8 cellular contexts compared by ENCODE assay signal in the genomic region with DNA sequence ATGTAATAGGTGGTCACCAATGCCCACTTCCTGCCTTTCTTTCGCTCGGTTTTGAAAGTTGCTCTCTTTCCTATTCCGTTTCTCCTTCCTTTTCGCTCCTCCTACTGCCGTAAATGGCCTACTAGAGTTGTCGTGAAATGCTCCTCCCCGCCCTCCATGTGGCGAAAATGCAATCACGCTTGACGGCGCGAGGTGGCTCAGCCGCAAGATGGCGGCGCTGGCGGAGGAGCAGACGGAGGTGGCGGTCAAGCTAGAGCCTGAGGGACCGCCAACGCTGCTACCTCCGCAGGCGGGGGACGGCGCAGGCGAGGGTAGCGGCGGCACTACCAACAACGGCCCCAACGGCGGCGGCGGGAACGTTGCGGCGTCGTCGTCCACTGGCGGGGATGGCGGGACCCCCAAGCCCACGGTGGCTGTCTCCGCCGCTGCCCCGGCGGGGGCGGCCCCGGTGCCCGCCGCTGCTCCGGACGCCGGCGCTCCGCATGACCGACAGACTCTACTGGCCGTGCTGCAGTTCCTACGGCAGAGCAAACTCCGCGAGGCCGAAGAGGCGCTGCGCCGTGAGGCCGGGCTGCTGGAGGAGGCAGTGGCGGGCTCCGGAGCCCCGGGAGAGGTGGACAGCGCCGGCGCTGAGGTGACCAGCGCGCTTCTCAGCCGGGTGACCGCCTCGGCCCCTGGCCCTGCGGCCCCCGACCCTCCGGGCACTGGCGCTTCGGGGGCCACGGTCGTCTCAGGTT. TPM values are rescaled to one million over a fixed set of nuclear protein-coding genes. Genes with fewer than 3 reads are reported as not detected.
DNase-seq lines count a peak whose midpoint lies in the region; ATAC-seq and TF ChIP-seq lines count a peak whose summit lies in the region.

Gene TAF5 (plus strand): TSS at position 195 of the 737 bp plus-strand sequence. CDS start 14 bp downstream, at position 209.

- no peaks in the 10 kb centered on the region for H3K27me3 ChIP-seq in mucosa of rectum (ENCODE audit: control insufficient read depth in 2 of 2, insufficient read depth in 2 of 2, low read length in 2 of 2)

- peak within 1 kb of the TSS; percentile 90 to 95 for H3K4me3 ChIP-seq in mucosa of rectum (ENCODE audit: low read length in 2 of 2)

- no peaks in the 10 kb centered on the region for H3K9me3 Mint-ChIP-seq in activated T-cell treated with anti-CD3 and anti-CD28 coated beads, Interleukin-2, amount 50 U/mL, for 24 hours

- H3K4me1 Mint-ChIP-seq in activated T-cell treated with anti-CD3 and anti-CD28 coated beads, Interleukin-2, amount 50 U/mL, for 24 hours (ENCODE audit: low read depth) = peaks cover 23% of the 10 kb centered on the region

- peaks cover 10% of the 10 kb centered on the region for H3K36me3 Mint-ChIP-seq in activated T-cell treated with anti-CD3 and anti-CD28 coated beads, Interleukin-2, amount 50 U/mL, for 24 hours (ENCODE audit: low read depth)

- H3K9ac ChIP-seq in mucosa of rectum (ENCODE audit: low read depth in 1 of 2, low read length in 2 of 2) = peak within 1 kb of the TSS; percentile 77 to 89

- H3K9me3 ChIP-seq in mucosa of rectum (ENCODE audit: control insufficient read depth in 2 of 2, low read length in 2 of 2) = no peaks in the 10 kb centered on the region

- peak within 1 kb of the TSS; percentile 94 for H3K27ac Mint-ChIP-seq in activated T-cell treated with anti-CD3 and anti-CD28 coated beads, Interleukin-2, amount 50 U/mL, for 24 hours

- H3K4me3 Mint-ChIP-seq in activated T-cell treated with anti-CD3 and anti-CD28 coated beads, Interleukin-2, amount 50 U/mL, for 24 hours = peak within 1 kb of the TSS; percentile 78

- TF ChIP-seq POLR2A in erythroblast (IDR thresholded peaks at IDR 0.05; ENCODE audit: low read length) = peak; percentile 97

- peak; percentile 61 for ATAC-seq in GM21737 (IDR thresholded peaks at IDR 0.05; ENCODE audit: unreplicated experiment)

- peaks cover 2 to 14% of the 10 kb centered on the region in 2 donors for H3K4me1 ChIP-seq in mucosa of rectum (ENCODE audit: control insufficient read depth in 2 of 2, insufficient read depth in 2 of 2, low read length in 2 of 2)

- peak within 1 kb of the TSS; percentile 91 for H3K27ac ChIP-seq in mucosa of rectum (ENCODE audit: low read depth in 2 of 2, low read length in 2 of 2)

- H3K36me3 ChIP-seq in mucosa of rectum (ENCODE audit: control insufficient read depth in 2 of 2, insufficient read depth in 2 of 2, low read length in 2 of 2) = no peaks in the 10 kb centered on the region

- no peaks in the 10 kb centered on the region for H3K27me3 Mint-ChIP-seq in activated T-cell treated with anti-CD3 and anti-CD28 coated beads, Interleukin-2, amount 50 U/mL, for 24 hours

- DNase-seq in DMS79 (lab: John Stamatoyannopoulos, UW) (peak; percentile 64), KG1 (lab: John Stamatoyannopoulos, UW) (peak; percentile 93), erythroblast (lab: John Stamatoyannopoulos, UW) (peak; percentile 96 to 98)
- peak; percentile 89 for DNase-seq in activated T-cell treated with anti-CD3 and anti-CD28 coated beads, Interleukin-2, amount 50 U/mL, for 24 hours
- DNase-seq in stimulated activated CD8-positive, alpha-beta memory T cell treated with anti-CD3 and anti-CD28 coated beads, Interleukin-4, amount 100 ng/mL, for 4 hours (ENCODE audit: low read depth in 2 of 2, low spot score in 1 of 2) = peak; percentile 72 to 76

TF ChIP-seq in PFSK-1, 5 proteins besides CTCF, POLR2A, EP300 and RAD21:
- TF ChIP-seq TAF1 (IDR thresholded peaks at IDR 0.05; ENCODE audit: borderline replicate concordance, insufficient read depth, low read length) = peak; percentile 100
- TF ChIP-seq SIN3A (IDR thresholded peaks at IDR 0.05; ENCODE audit: borderline replicate concordance, insufficient read depth, low read length) = peak; percentile 81; the same call in 1 of the 2 replicates
- peak; percentile 84 for TF ChIP-seq POLR2AphosphoS5 (IDR thresholded peaks at IDR 0.05; ENCODE audit: low read depth, low read length)
- no peak for TF ChIP-seq FOXP2 (optimal IDR thresholded peaks at IDR 0.05; ENCODE audit: borderline replicate concordance, extremely low read depth, extremely low read length, insufficient read depth)
- TF ChIP-seq, protein P1, sequence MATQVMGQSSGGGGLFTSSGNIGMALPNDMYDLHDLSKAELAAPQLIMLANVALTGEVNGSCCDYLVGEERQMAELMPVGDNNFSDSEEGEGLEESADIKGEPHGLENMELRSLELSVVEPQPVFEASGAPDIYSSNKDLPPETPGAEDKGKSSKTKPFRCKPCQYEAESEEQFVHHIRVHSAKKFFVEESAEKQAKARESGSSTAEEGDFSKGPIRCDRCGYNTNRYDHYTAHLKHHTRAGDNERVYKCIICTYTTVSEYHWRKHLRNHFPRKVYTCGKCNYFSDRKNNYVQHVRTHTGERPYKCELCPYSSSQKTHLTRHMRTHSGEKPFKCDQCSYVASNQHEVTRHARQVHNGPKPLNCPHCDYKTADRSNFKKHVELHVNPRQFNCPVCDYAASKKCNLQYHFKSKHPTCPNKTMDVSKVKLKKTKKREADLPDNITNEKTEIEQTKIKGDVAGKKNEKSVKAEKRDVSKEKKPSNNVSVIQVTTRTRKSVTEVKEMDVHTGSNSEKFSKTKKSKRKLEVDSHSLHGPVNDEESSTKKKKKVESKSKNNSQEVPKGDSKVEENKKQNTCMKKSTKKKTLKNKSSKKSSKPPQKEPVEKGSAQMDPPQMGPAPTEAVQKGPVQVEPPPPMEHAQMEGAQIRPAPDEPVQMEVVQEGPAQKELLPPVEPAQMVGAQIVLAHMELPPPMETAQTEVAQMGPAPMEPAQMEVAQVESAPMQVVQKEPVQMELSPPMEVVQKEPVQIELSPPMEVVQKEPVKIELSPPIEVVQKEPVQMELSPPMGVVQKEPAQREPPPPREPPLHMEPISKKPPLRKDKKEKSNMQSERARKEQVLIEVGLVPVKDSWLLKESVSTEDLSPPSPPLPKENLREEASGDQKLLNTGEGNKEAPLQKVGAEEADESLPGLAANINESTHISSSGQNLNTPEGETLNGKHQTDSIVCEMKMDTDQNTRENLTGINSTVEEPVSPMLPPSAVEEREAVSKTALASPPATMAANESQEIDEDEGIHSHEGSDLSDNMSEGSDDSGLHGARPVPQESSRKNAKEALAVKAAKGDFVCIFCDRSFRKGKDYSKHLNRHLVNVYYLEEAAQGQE (IDR thresholded peaks at IDR 0.05; ENCODE audit: insufficient read depth in 1 of 2, low read depth in 2 of 2, low read length in 2 of 2) = peak; percentile 61 to 67; a peak in 2 of 4 replicates

RNA-seq across cellular contexts. Expression of gene TAF5, which starts in this region (rescaled TPM):
- 3.6 TPM for polyA plus RNA-seq in PFSK-1 (2012; ENCODE audit: insufficient read length, low read depth)

Comparison
In these comparisons a context has a peak if more than half of its experiments do, and no peak if none do; other contexts are left out.
1. Peak in every context shown above with its lines: DNase-seq, ATAC-seq, H3K4me3 ChIP-seq and H3K27ac ChIP-seq.